In the genomic region with DNA sequence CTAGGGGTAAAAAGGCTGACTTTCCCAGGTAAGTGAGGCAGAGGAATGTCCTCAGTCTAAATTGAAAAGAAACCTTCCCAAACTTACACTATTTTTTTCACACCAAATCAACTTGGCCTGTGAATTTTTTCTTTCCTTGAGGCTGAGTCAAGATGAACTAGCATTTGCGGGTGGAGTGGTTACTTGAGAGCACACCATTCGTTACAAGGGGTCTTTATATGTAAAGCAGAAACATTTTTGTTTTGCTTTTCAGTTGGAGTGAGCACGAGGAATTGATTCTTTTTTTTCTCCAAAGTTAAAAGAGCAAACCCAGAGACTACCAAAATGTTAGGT, we compare ENCODE assay signal across 9 cellular contexts. TPM values are rescaled to one million over a fixed set of nuclear protein-coding genes. Genes with fewer than 3 reads are reported as not detected.
A peak's percentile ranks its signal among the peaks of the same experiment; 100 is the strongest.
DNase-seq lines count a peak whose midpoint lies in the region; ATAC-seq and TF ChIP-seq lines count a peak whose summit lies in the region.
"Had no signal": no experiment of that assay in that cellular context is flagged by ENCODE, and none has a peak within 500 bp of the region (broad histone marks: within the 10 kb centered on the region; RNA-seq: fewer than 3 reads in every experiment).

No MANE protein-coding gene starts in this region.

- H3F3A ChIP-seq in neural cell (ENCODE audit: insufficient read depth, low read length, poor library complexity, severe bottlenecking), result peaks cover 6% of the 10 kb centered on the region

- intact Hi-C loops in heart right ventricle (cut with DNase I), result loop anchor here in 2 of 10 donors (5.0 kb wide), 2 partner anchors 36 to 49 kb away; partner anchors contain the start of gene MAML2 (in 1 of the 2)
- intact Hi-C loops in left cardiac atrium (cut with DNase I), result loop anchor here in 1 of 2 donors (5.0 kb wide), 1 partner anchor 36 kb away; the partner anchor contains the start of gene MAML2
- intact Hi-C loops in aorta (cut with DNase I), result loop anchor here in 1 of 2 donors (5.0 kb wide), 1 partner anchor 44 kb away; no protein-coding TSS in a partner anchor

- peaks cover 3 to 100% (median 76%) of the 10 kb centered on the region in 9 donors for H3K4me1 ChIP-seq in heart right ventricle
- peaks cover 16% of the 10 kb centered on the region for H3K4me1 ChIP-seq in ectodermal cell (ENCODE audit: control insufficient read depth, insufficient read depth, low read length)
- peaks cover 8 to 17% of the 10 kb centered on the region in 2 donors for H3K4me1 ChIP-seq in aorta (ENCODE audit: control insufficient read depth in 1 of 2, insufficient read depth in 2 of 2, low read length in 2 of 2)

- H3K9me3 ChIP-seq in heart right ventricle (no peaks in the 10 kb centered on the region), ectodermal cell (ENCODE audit: control insufficient read depth, low read length) (no peaks in the 10 kb centered on the region), neural cell (ENCODE audit: low read length) (no peaks in the 10 kb centered on the region), aorta (ENCODE audit: control insufficient read depth, low read length) (no peaks in the 10 kb centered on the region)

- TF ChIP-seq CTCF in heart right ventricle (IDR thresholded peaks at IDR 0.05) (no peak), neural cell (IDR thresholded peaks at IDR 0.05; ENCODE audit: poor library complexity, severe bottlenecking) (no peak)

- H3K4me3 ChIP-seq in heart right ventricle (peak overlapping the region in 8 of 10 donors; percentile 13 to 48 (median 34)), ectodermal cell (ENCODE audit: insufficient read depth, low read depth, low read length) (no peak overlapping the region), neural cell (ENCODE audit: low read length) (peak overlapping the region; percentile 50), aorta (ENCODE audit: low read length in 2 of 2) (no peak overlapping the region)

- H3K9ac ChIP-seq in neural cell (ENCODE audit: low read length), result no peak overlapping the region

- H3K27ac ChIP-seq in heart right ventricle, result peak overlapping the region; percentile 2 to 89 (median 79)
- peak overlapping the region; percentile 94 for H3K27ac ChIP-seq in ectodermal cell (ENCODE audit: insufficient read depth, low read depth, low read length, poor library complexity, severe bottlenecking)
- H3K27ac ChIP-seq in neural cell (ENCODE audit: low read length), result no peak overlapping the region
- H3K27ac ChIP-seq in aorta (ENCODE audit: low read depth in 1 of 2, low read length in 2 of 2), result peak overlapping the region; percentile 78 to 87

- no peaks in the 10 kb centered on the region for H4K20me1 ChIP-seq in neural cell (ENCODE audit: insufficient read depth)

- TF ChIP-seq RAD21 in neural cell (conservative IDR thresholded peaks at IDR 0.05), result no peak

- H3K9me2 ChIP-seq in neural cell (ENCODE audit: insufficient read depth, low read length), result no peaks in the 10 kb centered on the region

- H3K27me3 ChIP-seq in heart right ventricle (no peaks in the 10 kb centered on the region), ectodermal cell (ENCODE audit: control insufficient read depth, insufficient read depth, low read length, poor library complexity, severe bottlenecking) (no peaks in the 10 kb centered on the region), neural cell (ENCODE audit: insufficient read depth, low read depth, low read length) (no peaks in the 10 kb centered on the region), aorta (ENCODE audit: control insufficient read depth in 1 of 2, insufficient read depth in 2 of 2, low read length in 1 of 2) (no peaks in the 10 kb centered on the region)

- H3K4me2 ChIP-seq in neural cell (ENCODE audit: low read length), result peak overlapping the region; percentile 42

- H2AFZ ChIP-seq in neural cell (ENCODE audit: low read depth, low read length), result no peak overlapping the region

- no peaks in the 10 kb centered on the region for H3K79me2 ChIP-seq in neural cell (replicated peaks; ENCODE audit: insufficient read depth, low read length)

- WGBS in heart right ventricle, 2 donors, result 0 to 7% methylated on average over 3 of the region's 3 CpGs
- WGBS in ectodermal cell, 2 experiments, result 64 to 74% methylated on average over 3 of the region's 3 CpGs
- WGBS in aorta, 2 donors, result 3 to 7% methylated on average over 3 of the region's 3 CpGs

- no peak for TF ChIP-seq EP300 in neural cell (conservative IDR thresholded peaks at IDR 0.05; ENCODE audit: poor library complexity, severe bottlenecking)

- no peaks in the 10 kb centered on the region for H3K36me3 ChIP-seq in heart right ventricle
- H3K36me3 ChIP-seq in ectodermal cell (ENCODE audit: control insufficient read depth, insufficient read depth, low read length), result no peaks in the 10 kb centered on the region
- no peaks in the 10 kb centered on the region for H3K36me3 ChIP-seq in neural cell (ENCODE audit: insufficient read depth, low read length)
- H3K36me3 ChIP-seq in aorta (ENCODE audit: control insufficient read depth in 1 of 2, insufficient read depth in 2 of 2, low read length in 1 of 2), result no peaks in the 10 kb centered on the region

- DNase-seq in heart right ventricle (no peak), left cardiac atrium (no peak), aorta (no peak), NCI-H1092 (lab: John Stamatoyannopoulos, UW) (no peak), SKM-1 treated with dmso at 0.1 percent for 144 hours (lab: John Stamatoyannopoulos, UW; ENCODE audit: unreplicated experiment) (no peak)
- DNase-seq: activated CD8-positive, alpha-beta memory T cell treated with anti-CD3 and anti-CD28 coated beads for 24 hours had no signal

- ATAC-seq in heart right ventricle (peak in 1 of 8 donors; percentile 2), left cardiac atrium (no peak), aorta (ENCODE audit: low FRiP score) (no peak), GM21423 (IDR thresholded peaks at IDR 0.05; ENCODE audit: unreplicated experiment) (no peak)

TF ChIP-seq in neural cell, 6 proteins besides CTCF, POLR2A, EP300 and RAD21:
- TF ChIP-seq, protein P1, sequence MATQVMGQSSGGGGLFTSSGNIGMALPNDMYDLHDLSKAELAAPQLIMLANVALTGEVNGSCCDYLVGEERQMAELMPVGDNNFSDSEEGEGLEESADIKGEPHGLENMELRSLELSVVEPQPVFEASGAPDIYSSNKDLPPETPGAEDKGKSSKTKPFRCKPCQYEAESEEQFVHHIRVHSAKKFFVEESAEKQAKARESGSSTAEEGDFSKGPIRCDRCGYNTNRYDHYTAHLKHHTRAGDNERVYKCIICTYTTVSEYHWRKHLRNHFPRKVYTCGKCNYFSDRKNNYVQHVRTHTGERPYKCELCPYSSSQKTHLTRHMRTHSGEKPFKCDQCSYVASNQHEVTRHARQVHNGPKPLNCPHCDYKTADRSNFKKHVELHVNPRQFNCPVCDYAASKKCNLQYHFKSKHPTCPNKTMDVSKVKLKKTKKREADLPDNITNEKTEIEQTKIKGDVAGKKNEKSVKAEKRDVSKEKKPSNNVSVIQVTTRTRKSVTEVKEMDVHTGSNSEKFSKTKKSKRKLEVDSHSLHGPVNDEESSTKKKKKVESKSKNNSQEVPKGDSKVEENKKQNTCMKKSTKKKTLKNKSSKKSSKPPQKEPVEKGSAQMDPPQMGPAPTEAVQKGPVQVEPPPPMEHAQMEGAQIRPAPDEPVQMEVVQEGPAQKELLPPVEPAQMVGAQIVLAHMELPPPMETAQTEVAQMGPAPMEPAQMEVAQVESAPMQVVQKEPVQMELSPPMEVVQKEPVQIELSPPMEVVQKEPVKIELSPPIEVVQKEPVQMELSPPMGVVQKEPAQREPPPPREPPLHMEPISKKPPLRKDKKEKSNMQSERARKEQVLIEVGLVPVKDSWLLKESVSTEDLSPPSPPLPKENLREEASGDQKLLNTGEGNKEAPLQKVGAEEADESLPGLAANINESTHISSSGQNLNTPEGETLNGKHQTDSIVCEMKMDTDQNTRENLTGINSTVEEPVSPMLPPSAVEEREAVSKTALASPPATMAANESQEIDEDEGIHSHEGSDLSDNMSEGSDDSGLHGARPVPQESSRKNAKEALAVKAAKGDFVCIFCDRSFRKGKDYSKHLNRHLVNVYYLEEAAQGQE (IDR thresholded peaks at IDR 0.05; ENCODE audit: borderline replicate concordance), result no peak
- TF ChIP-seq SMC3 (conservative IDR thresholded peaks at IDR 0.05; ENCODE audit: poor library complexity) (no peak), MXI1 (conservative IDR thresholded peaks at IDR 0.05; ENCODE audit: poor library complexity, severe bottlenecking) (no peak)

RNA-seq across cellular contexts. Expression of gene MAML2, which starts 36.4 kb away (rescaled TPM):
- total RNA-seq in heart right ventricle (1 to 10 TPM; 2.9 to 6.1 (median 4.5) TPM), left cardiac atrium (1 to 10 TPM; 6.8 to 9.3 TPM), aorta (10 to 100 TPM; 18.1 to 27.5 TPM)
- polyA plus RNA-seq in heart right ventricle (1 to 10 TPM; 1.3 to 1.9 TPM), neural cell (3.1 and 3.6 TPM in 2 replicates), aorta (1 to 10 TPM; 6.0 to 10.0 TPM)
- polyA plus RNA-seq in ectodermal cell (2013, experiment 1 of 4), result 4.2 TPM
- 5.1 TPM for polyA plus RNA-seq in ectodermal cell (2013, experiment 2 of 4)
- polyA plus RNA-seq in ectodermal cell (2013, experiment 3 of 4), result 5.0 TPM
- polyA plus RNA-seq in ectodermal cell (2013, experiment 4 of 4), result 7.1 TPM
- polyA minus RNA-seq in neural cell, result 16.1 and 23.0 TPM in 2 replicates

Comparison
In these comparisons a context has a peak if more than half of its experiments do, and no peak if none do; other contexts are left out.
1. H3K4me3 ChIP-seq: peak in heart right ventricle (8 of 10) and neural cell (single experiment); none in ectodermal cell (single experiment) and aorta (0 of 2).